In the genomic region with DNA sequence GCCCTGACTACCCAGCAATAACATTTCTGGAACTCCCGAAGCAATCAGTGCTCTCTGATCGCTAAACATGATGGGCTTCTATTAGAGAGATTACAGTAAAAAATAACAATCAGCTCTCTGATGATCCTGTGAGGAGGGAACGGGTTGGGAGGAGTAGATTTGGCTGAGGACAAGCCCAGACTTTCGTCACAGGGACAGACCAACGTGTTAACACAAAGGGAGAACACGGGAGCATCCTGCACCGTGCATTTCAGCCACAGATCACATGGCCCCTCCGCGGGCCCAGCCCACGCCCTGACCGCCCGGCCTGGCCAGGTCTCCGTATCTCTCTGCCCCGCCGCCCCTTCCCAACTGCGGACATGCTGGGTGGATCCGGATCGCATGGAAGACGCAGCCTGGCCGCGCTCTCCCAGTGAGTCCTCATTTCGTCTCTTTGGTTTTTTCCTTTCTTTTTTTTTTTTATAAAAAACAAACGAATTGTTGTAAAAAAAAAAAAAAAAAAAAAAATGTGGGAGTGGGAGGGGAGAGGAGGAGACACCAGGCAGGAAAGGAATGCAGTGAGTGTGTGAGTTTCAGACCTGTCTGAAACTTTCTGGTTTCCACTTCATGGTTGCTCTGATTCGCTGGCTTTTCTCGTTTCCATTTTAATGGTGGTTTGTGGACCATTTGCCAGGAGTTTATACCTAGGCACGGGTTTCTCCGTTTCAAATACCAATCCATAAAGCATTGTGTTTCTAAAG, we compare ENCODE assay signal across 1 cellular context.
TF ChIP-seq lines count a peak whose summit lies in the region.

No MANE protein-coding gene starts in this region.

TF ChIP-seq in HepG2, 621 proteins besides CTCF, POLR2A, EP300 and RAD21 (continued from another document and continues in another):
- TF ChIP-seq ZNF280B (CRISPR knock-in tag; IDR thresholded peaks at IDR 0.05; ENCODE audit: borderline replicate concordance) (no peak), ZNF501 (CRISPR knock-in tag; IDR thresholded peaks at IDR 0.05) (peak; percentile 69; the same call in 1 of the 2 replicates), BHLHE40 (IDR thresholded peaks at IDR 0.05; ENCODE audit: low read length) (peak; percentile 84), NFE2L2 (IDR thresholded peaks at IDR 0.05; ENCODE audit: low read length) (no peak), ELF4 (CRISPR knock-in tag; IDR thresholded peaks at IDR 0.05; ENCODE audit: borderline replicate concordance) (no peak), TAF1 (CRISPR knock-in tag; IDR thresholded peaks at IDR 0.05) (peak; percentile 74), MEF2D (CRISPR knock-in tag; IDR thresholded peaks at IDR 0.05) (peak; percentile 45; the same call in 1 of the 2 replicates), PAF1 (CRISPR knock-in tag; IDR thresholded peaks at IDR 0.05) (no peak), MXD4 (CRISPR knock-in tag; IDR thresholded peaks at IDR 0.05) (0 out of 2 replicates have a peak, but pooled peaks have one; percentile 33), TSC22D2 (CRISPR knock-in tag; IDR thresholded peaks at IDR 0.05; ENCODE audit: borderline replicate concordance) (0 out of 2 replicates have a peak, but pooled peaks have one; percentile 41), ATF1 (CRISPR knock-in tag; IDR thresholded peaks at IDR 0.05) (peak; percentile 67; the same call in 1 of the 2 replicates), ARNTL (CRISPR knock-in tag; IDR thresholded peaks at IDR 0.05) (peak; percentile 70; the same call in 1 of the 2 replicates), KDM5B (CRISPR knock-in tag; IDR thresholded peaks at IDR 0.05; ENCODE audit: borderline replicate concordance) (peak; percentile 37; the same call in 1 of the 2 replicates), TGIF2 (CRISPR knock-in tag; IDR thresholded peaks at IDR 0.05) (peak; percentile 71), AGO1 (IDR thresholded peaks at IDR 0.05; ENCODE audit: low read depth, low read length, poor library complexity, severe bottlenecking) (no peak), ZNF670 (CRISPR knock-in tag; IDR thresholded peaks at IDR 0.05; ENCODE audit: borderline replicate concordance) (peak; percentile 35; the same call in 1 of the 2 replicates), ZNF143 (CRISPR knock-in tag; IDR thresholded peaks at IDR 0.05) (no peak), ZNF891 (CRISPR knock-in tag; IDR thresholded peaks at IDR 0.05) (no peak), PCBP2 (optimal IDR thresholded peaks at IDR 0.05; ENCODE audit: low read depth, low read length, poor library complexity, severe bottlenecking) (no peak), NAIF1 (CRISPR knock-in tag; IDR thresholded peaks at IDR 0.05; ENCODE audit: borderline replicate concordance) (0 out of 2 replicates have a peak, but pooled peaks have one; percentile 68), ZNF101 (CRISPR knock-in tag; IDR thresholded peaks at IDR 0.05; ENCODE audit: borderline replicate concordance, low read depth) (no peak), ZNF451 (CRISPR knock-in tag; IDR thresholded peaks at IDR 0.05) (0 out of 2 replicates have a peak, but pooled peaks have one; percentile 48), PHF5A (CRISPR knock-in tag; IDR thresholded peaks at IDR 0.05; ENCODE audit: low read depth, unreplicated experiment) (no peak), KLF16 (CRISPR knock-in tag; IDR thresholded peaks at IDR 0.05) (peak in 1 of 2 experiments; percentile 44; a peak in 1 of 4 replicates), SIX1 (CRISPR knock-in tag; IDR thresholded peaks at IDR 0.05; ENCODE audit: borderline replicate concordance) (peak; percentile 43; the same call in 1 of the 2 replicates), ESRRA (CRISPR knock-in tag; IDR thresholded peaks at IDR 0.05; ENCODE audit: low read depth) (no peak), ZNF3 (CRISPR knock-in tag; IDR thresholded peaks at IDR 0.05) (no peak), ZSCAN9 (CRISPR knock-in tag; IDR thresholded peaks at IDR 0.05; ENCODE audit: borderline replicate concordance) (peak; percentile 40; the same call in 1 of the 2 replicates), SP1 (IDR thresholded peaks at IDR 0.05) (no peak), SP1 (CRISPR knock-in tag; IDR thresholded peaks at IDR 0.05) (peak; percentile 48; the same call in 1 of the 2 replicates), SP4 (CRISPR knock-in tag; IDR thresholded peaks at IDR 0.05) (peak; percentile 25; the same call in 1 of the 2 replicates), SAFB2 (CRISPR knock-in tag; IDR thresholded peaks at IDR 0.05; ENCODE audit: borderline replicate concordance, low read depth) (peak; percentile 28; the same call in 1 of the 2 replicates), IRF2 (CRISPR knock-in tag; IDR thresholded peaks at IDR 0.05) (peak; percentile 74; the same call in 1 of the 2 replicates), KDM2A (CRISPR knock-in tag; IDR thresholded peaks at IDR 0.05; ENCODE audit: borderline replicate concordance, low read depth) (peak; percentile 74; the same call in 1 of the 2 replicates), ZNF629 (CRISPR knock-in tag; conservative IDR thresholded peaks at IDR 0.05) (0 out of 2 replicates have a peak, but pooled peaks have one; percentile 19), SALL1 (CRISPR knock-in tag; IDR thresholded peaks at IDR 0.05) (peak; percentile 88), ZNF563 (CRISPR knock-in tag; IDR thresholded peaks at IDR 0.05) (peak; percentile 65; the same call in 1 of the 2 replicates), SRSF9 (IDR thresholded peaks at IDR 0.05; ENCODE audit: borderline replicate concordance, insufficient read depth, low read depth, low read length, poor library complexity, severe bottlenecking) (no peak), FOXP1 (IDR thresholded peaks at IDR 0.05) (no peak), FOXP1 (CRISPR knock-in tag; IDR thresholded peaks at IDR 0.05) (peak; percentile 54; the same call in 1 of the 2 replicates), SOX5 (CRISPR knock-in tag; IDR thresholded peaks at IDR 0.05; ENCODE audit: borderline replicate concordance) (peak; percentile 83), XRCC5 (optimal IDR thresholded peaks at IDR 0.05; ENCODE audit: low read length) (peak; percentile 76), ZFP82 (CRISPR knock-in tag; IDR thresholded peaks at IDR 0.05; ENCODE audit: borderline replicate concordance) (no peak), HMGXB3 (CRISPR knock-in tag; IDR thresholded peaks at IDR 0.05; ENCODE audit: borderline replicate concordance) (0 out of 2 replicates have a peak, but pooled peaks have one; percentile 70), ZIK1 (CRISPR knock-in tag; IDR thresholded peaks at IDR 0.05; ENCODE audit: borderline replicate concordance, low read depth) (no peak), ZNF549 (CRISPR knock-in tag; IDR thresholded peaks at IDR 0.05) (no peak), FOXP4 (CRISPR knock-in tag; IDR thresholded peaks at IDR 0.05) (peak; percentile 79)
- TF ChIP-seq, protein P1, sequence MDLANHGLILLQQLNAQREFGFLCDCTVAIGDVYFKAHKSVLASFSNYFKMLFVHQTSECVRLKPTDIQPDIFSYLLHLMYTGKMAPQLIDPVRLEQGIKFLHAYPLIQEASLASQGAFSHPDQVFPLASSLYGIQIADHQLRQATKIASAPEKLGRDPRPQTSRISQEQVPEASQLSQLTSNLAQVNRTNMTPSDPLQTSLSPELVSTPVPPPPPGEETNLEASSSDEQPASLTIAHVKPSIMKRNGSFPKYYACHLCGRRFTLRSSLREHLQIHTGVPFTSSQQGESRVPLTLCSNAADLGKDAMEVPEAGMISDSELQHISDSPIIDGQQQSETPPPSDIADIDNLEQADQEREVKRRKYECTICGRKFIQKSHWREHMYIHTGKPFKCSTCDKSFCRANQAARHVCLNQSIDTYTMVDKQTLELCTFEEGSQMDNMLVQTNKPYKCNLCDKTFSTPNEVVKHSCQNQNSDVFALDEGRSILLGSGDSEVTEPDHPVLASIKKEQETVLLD (CRISPR knock-in tag; IDR thresholded peaks at IDR 0.05; ENCODE audit: low read depth) = no peak
- TF ChIP-seq, protein P2, sequence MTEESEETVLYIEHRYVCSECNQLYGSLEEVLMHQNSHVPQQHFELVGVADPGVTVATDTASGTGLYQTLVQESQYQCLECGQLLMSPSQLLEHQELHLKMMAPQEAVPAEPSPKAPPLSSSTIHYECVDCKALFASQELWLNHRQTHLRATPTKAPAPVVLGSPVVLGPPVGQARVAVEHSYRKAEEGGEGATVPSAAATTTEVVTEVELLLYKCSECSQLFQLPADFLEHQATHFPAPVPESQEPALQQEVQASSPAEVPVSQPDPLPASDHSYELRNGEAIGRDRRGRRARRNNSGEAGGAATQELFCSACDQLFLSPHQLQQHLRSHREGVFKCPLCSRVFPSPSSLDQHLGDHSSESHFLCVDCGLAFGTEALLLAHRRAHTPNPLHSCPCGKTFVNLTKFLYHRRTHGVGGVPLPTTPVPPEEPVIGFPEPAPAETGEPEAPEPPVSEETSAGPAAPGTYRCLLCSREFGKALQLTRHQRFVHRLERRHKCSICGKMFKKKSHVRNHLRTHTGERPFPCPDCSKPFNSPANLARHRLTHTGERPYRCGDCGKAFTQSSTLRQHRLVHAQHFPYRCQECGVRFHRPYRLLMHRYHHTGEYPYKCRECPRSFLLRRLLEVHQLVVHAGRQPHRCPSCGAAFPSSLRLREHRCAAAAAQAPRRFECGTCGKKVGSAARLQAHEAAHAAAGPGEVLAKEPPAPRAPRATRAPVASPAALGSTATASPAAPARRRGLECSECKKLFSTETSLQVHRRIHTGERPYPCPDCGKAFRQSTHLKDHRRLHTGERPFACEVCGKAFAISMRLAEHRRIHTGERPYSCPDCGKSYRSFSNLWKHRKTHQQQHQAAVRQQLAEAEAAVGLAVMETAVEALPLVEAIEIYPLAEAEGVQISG (CRISPR knock-in tag; IDR thresholded peaks at IDR 0.05) = peak; percentile 68
- TF ChIP-seq, protein P3, sequence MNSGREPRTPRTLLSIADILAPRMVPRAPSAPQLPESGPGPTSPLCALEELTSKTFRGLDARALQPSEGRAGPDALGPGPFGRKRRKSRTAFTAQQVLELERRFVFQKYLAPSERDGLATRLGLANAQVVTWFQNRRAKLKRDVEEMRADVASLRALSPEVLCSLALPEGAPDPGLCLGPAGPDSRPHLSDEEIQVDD (CRISPR knock-in tag; IDR thresholded peaks at IDR 0.05; ENCODE audit: borderline replicate concordance) = no peak
- TF ChIP-seq, protein P4, sequence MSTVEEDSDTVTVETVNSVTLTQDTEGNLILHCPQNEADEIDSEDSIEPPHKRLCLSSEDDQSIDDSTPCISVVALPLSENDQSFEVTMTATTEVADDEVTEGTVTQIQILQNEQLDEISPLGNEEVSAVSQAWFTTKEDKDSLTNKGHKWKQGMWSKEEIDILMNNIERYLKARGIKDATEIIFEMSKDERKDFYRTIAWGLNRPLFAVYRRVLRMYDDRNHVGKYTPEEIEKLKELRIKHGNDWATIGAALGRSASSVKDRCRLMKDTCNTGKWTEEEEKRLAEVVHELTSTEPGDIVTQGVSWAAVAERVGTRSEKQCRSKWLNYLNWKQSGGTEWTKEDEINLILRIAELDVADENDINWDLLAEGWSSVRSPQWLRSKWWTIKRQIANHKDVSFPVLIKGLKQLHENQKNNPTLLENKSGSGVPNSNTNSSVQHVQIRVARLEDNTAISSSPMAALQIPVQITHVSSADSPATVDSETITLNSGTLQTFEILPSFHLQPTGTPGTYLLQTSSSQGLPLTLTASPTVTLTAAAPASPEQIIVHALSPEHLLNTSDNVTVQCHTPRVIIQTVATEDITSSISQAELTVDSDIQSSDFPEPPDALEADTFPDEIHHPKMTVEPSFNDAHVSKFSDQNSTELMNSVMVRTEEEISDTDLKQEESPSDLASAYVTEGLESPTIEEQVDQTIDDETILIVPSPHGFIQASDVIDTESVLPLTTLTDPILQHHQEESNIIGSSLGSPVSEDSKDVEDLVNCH (CRISPR knock-in tag; IDR thresholded peaks at IDR 0.05) = no peak
